8 cellular contexts compared by ENCODE assay signal in the genomic region with DNA sequence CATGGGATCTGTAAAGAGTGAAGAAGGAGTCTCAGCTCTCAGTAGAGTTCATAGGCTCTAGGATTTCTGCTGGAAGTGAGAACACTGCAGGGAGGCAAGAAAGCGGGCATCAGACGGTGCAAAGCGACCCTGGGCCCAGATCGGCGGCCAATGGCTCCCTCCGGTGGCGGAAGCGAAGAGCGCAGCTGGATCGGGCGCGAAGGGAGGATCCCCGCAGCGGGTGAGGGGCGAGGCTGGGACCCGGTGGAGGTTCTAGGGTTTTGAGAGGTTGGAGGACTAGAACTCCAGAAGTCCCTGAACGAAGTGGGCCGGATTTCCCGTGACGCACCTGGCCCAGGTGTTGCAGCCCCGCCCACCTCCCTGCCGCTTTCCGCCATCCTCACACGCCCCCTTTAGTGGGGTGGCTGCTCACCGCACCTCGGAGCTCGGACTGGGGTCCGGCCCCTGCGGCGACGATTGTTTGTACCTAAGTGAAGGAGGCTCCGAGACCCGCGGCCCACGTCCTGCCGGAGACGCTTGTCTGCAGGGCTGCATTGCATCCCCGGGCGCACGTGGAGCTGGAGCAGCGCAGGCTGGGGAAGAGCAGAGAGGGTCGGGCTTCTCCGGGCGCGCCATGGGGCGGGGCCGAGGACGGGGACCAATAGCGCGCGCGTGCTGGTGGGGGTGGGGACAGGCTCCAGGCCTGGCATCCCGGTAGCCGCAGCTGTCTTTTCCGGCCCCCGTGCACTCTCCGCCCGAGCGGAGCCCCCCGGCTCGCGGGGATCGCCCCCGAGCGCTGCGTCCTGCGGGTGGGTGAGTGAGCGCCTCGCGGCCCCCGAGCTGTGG. TPM values are rescaled to one million over a fixed set of nuclear protein-coding genes. Genes with fewer than 3 reads are reported as not detected.
A peak's percentile ranks its signal among the peaks of the same experiment; 100 is the strongest.
DNase-seq lines count a peak whose midpoint lies in the region; ATAC-seq and TF ChIP-seq lines count a peak whose summit lies in the region.

Gene SLC12A9 (plus strand): TSS at position 666 of the 825 bp plus-strand sequence. CDS start 1,485 bp downstream, outside the sequence.

- peaks cover 8% of the 10 kb centered on the region; the same call in 2 of the 3 replicates for H3K4me1 Mint-ChIP-seq in GM23338
- H3K4me1 Mint-ChIP-seq in nephron progenitor cell, result peaks cover 11% of the 10 kb centered on the region
- H3K4me1 Mint-ChIP-seq in stimulated activated naive CD8-positive, alpha-beta T cell treated with anti-CD3 and anti-CD28 coated beads, Interleukin-15, Interleukin-2, amounts not matched to agents 100 ng/mL and 50 ng/mL, for 24 hours (ENCODE audit: low read depth), result peaks cover 18% of the 10 kb centered on the region

- peak; percentile 97 for ATAC-seq in GM23338

- H3K4me1 ChIP-seq in DOHH2 (ENCODE audit: control insufficient read depth, low read length) (peaks cover 22% of the 10 kb centered on the region), GM23338 (ENCODE audit: insufficient read depth) (peaks cover 5% of the 10 kb centered on the region; the same call in 1 of the 2 replicates), Loucy (ENCODE audit: insufficient read depth, low read length, poor library complexity, severe bottlenecking) (peaks cover 13% of the 10 kb centered on the region)

- H3K27me3 ChIP-seq in DOHH2 (ENCODE audit: control insufficient read depth, low read length), result no peaks in the 10 kb centered on the region
- H3K27me3 ChIP-seq in GM23338 (ENCODE audit: insufficient read depth), result no peaks in the 10 kb centered on the region
- no peaks in the 10 kb centered on the region for H3K27me3 ChIP-seq in Loucy (ENCODE audit: insufficient read depth, low read length, poor library complexity, severe bottlenecking)

- peak within 1 kb of the TSS; percentile 93 for H2AFZ ChIP-seq in GM23338
- peak within 1 kb of the TSS; percentile 98 for H2AFZ ChIP-seq in Loucy (ENCODE audit: low read length)

- H3K9me3 Mint-ChIP-seq in GM23338 (no peaks in the 10 kb centered on the region), nephron progenitor cell (no peaks in the 10 kb centered on the region)
- H3K9me3 Mint-ChIP-seq in stimulated activated naive CD8-positive, alpha-beta T cell treated with anti-CD3 and anti-CD28 coated beads, Interleukin-15, Interleukin-2, amounts not matched to agents 100 ng/mL and 50 ng/mL, for 24 hours, result no peaks in the 10 kb centered on the region

- peak within 1 kb of the TSS; percentile 97 for H3K4me2 ChIP-seq in DOHH2 (ENCODE audit: low read length)
- H3K4me2 ChIP-seq in GM23338, result peak within 1 kb of the TSS; percentile 82
- H3K4me2 ChIP-seq in Loucy (ENCODE audit: low read depth, low read length, poor library complexity, severe bottlenecking), result peak within 1 kb of the TSS; percentile 95

- H3F3A ChIP-seq in DOHH2 (ENCODE audit: control insufficient read depth, insufficient read depth) (peaks cover 7% of the 10 kb centered on the region; the same call in 1 of the 2 replicates), GM23338 (replicated peaks; ENCODE audit: low read depth) (0 out of 2 replicates have a peak, but pooled peaks cover 3% of the 10 kb centered on the region), Loucy (ENCODE audit: low read depth) (no peaks in the 10 kb centered on the region)

- H3K36me3 ChIP-seq in DOHH2 (ENCODE audit: control insufficient read depth, low read length) (peaks cover 6% of the 10 kb centered on the region; the same call in 1 of the 2 replicates), GM23338 (ENCODE audit: insufficient read depth) (no peaks in the 10 kb centered on the region; the same call in 1 of the 2 replicates), Loucy (ENCODE audit: insufficient read depth, low read length) (no peaks in the 10 kb centered on the region)

- H3K9me2 ChIP-seq in DOHH2 (replicated peaks; ENCODE audit: control insufficient read depth, low read length), result no peaks in the 10 kb centered on the region
- no peaks in the 10 kb centered on the region for H3K9me2 ChIP-seq in GM23338 (ENCODE audit: insufficient read depth)
- no peaks in the 10 kb centered on the region for H3K9me2 ChIP-seq in Loucy (replicated peaks; ENCODE audit: low read depth, low read length)

- H3K79me2 ChIP-seq in DOHH2 (ENCODE audit: control insufficient read depth, low read length) (peaks cover 25% of the 10 kb centered on the region), GM23338 (replicated peaks; ENCODE audit: insufficient read depth) (peaks cover 40% of the 10 kb centered on the region), Loucy (ENCODE audit: insufficient read depth, low read length) (peaks cover 11% of the 10 kb centered on the region; the same call in 1 of the 2 replicates)

- H4K20me1 ChIP-seq in DOHH2 (ENCODE audit: control insufficient read depth, insufficient read depth, low read depth, low read length) (0 out of 2 replicates have a peak, but pooled peaks cover 6% of the 10 kb centered on the region), GM23338 (replicated peaks; ENCODE audit: insufficient read depth) (no peaks in the 10 kb centered on the region), Loucy (ENCODE audit: insufficient read depth, low read length, poor library complexity, severe bottlenecking) (no peaks in the 10 kb centered on the region)

- H3K27ac Mint-ChIP-seq in GM23338 (peak within 1 kb of the TSS; percentile 91), nephron progenitor cell (no peak within 1 kb of the TSS)
- H3K27ac Mint-ChIP-seq in stimulated activated naive CD8-positive, alpha-beta T cell treated with anti-CD3 and anti-CD28 coated beads, Interleukin-15, Interleukin-2, amounts not matched to agents 100 ng/mL and 50 ng/mL, for 24 hours, result peak within 1 kb of the TSS; percentile 68

- H3K9ac ChIP-seq in Loucy (ENCODE audit: low read depth, low read length, poor library complexity, severe bottlenecking), result peak within 1 kb of the TSS; percentile 81

- H3K4me3 Mint-ChIP-seq in GM23338 (peak within 1 kb of the TSS; percentile 94), nephron progenitor cell (peak within 1 kb of the TSS; percentile 88)
- peak within 1 kb of the TSS; percentile 89 for H3K4me3 Mint-ChIP-seq in stimulated activated naive CD8-positive, alpha-beta T cell treated with anti-CD3 and anti-CD28 coated beads, Interleukin-15, Interleukin-2, amounts not matched to agents 100 ng/mL and 50 ng/mL, for 24 hours

- DNase-seq in GM23338 (ENCODE audit: low spot score) (peak; percentile 97), SHP77 treated with DMSO at 0.1 percent for 48 hours (lab: John Stamatoyannopoulos, UW) (peak; percentile 70), fibroblast of the conjunctiva (ENCODE audit: low read depth) (peak; percentile 64), nephron progenitor cell (peak; percentile 90)
- peak; percentile 81 for DNase-seq in activated effector memory CD4-positive, alpha-beta T cell treated with Interleukin-2 at 50 U/mL for 16 hours

- peaks cover 10% of the 10 kb centered on the region for H3K36me3 Mint-ChIP-seq in GM23338 (ENCODE audit: low read depth)
- no peaks in the 10 kb centered on the region for H3K36me3 Mint-ChIP-seq in nephron progenitor cell (ENCODE audit: low read depth)
- H3K36me3 Mint-ChIP-seq in stimulated activated naive CD8-positive, alpha-beta T cell treated with anti-CD3 and anti-CD28 coated beads, Interleukin-15, Interleukin-2, amounts not matched to agents 100 ng/mL and 50 ng/mL, for 24 hours (ENCODE audit: low read depth), result no peaks in the 10 kb centered on the region

- H3K4me3 ChIP-seq in DOHH2 (ENCODE audit: low read length) (peak within 1 kb of the TSS; percentile 86), GM23338 (peak within 1 kb of the TSS; percentile 96), Loucy (ENCODE audit: low read length, poor library complexity, severe bottlenecking) (peak within 1 kb of the TSS; percentile 96)

- H3K9me3 ChIP-seq in DOHH2 (ENCODE audit: control insufficient read depth, insufficient read depth, low read length) (no peaks in the 10 kb centered on the region), Loucy (ENCODE audit: insufficient read depth, low read depth, low read length) (no peaks in the 10 kb centered on the region)

- H3K27me3 Mint-ChIP-seq in GM23338 (ENCODE audit: insufficient read depth, low read depth, poor library complexity) (peaks cover 15% of the 10 kb centered on the region), nephron progenitor cell (ENCODE audit: low read depth, poor library complexity) (peaks cover 8% of the 10 kb centered on the region)
- no peaks in the 10 kb centered on the region for H3K27me3 Mint-ChIP-seq in stimulated activated naive CD8-positive, alpha-beta T cell treated with anti-CD3 and anti-CD28 coated beads, Interleukin-15, Interleukin-2, amounts not matched to agents 100 ng/mL and 50 ng/mL, for 24 hours

- TF ChIP-seq CTCF in DOHH2 (IDR thresholded peaks at IDR 0.05; ENCODE audit: low read depth, low read length, poor library complexity, severe bottlenecking), result peak; percentile 100
- peak; percentile 90 to 97 for TF ChIP-seq CTCF in GM23338 (conservative IDR thresholded peaks at IDR 0.05; ENCODE audit: low read depth in 2 of 2)
- TF ChIP-seq CTCF in Loucy (conservative IDR thresholded peaks at IDR 0.05; ENCODE audit: low read length), result peak; percentile 94
- peak; percentile 93 for TF ChIP-seq CTCF in nephron progenitor cell (IDR thresholded peaks at IDR 0.05)

- peak within 1 kb of the TSS; percentile 43 for H3K27ac ChIP-seq in DOHH2 (ENCODE audit: low read depth, low read length)
- peak within 1 kb of the TSS; percentile 57; the same call in 1 of the 2 replicates for H3K27ac ChIP-seq in GM23338 (ENCODE audit: low read depth)

TF ChIP-seq in GM23338, 12 proteins besides CTCF, POLR2A, EP300 and RAD21 (continues in another document):
- peak; percentile 72 for TF ChIP-seq POLR2AphosphoS5 (IDR thresholded peaks at IDR 0.05; ENCODE audit: low read depth)
- TF ChIP-seq CREB1 (CRISPR knock-in tag; IDR thresholded peaks at IDR 0.05; ENCODE audit: low read depth), result peak; percentile 84

RNA-seq across cellular contexts. Expression of gene SLC12A9, which starts in this region (rescaled TPM):
- total RNA-seq in GM23338 (2014; rRNA removed; shearing (Covaris generic)), result 32.3 and 39.9 TPM in 2 replicates
- polyA plus RNA-seq in GM23338 (2016; fragmentation: Nextera tagmentation; extraction: Ambion mirVana), result 9.7 and 10.3 TPM in 2 replicates

Comparison
In these comparisons a context has a peak if more than half of its experiments do, and no peak if none do; other contexts are left out.
1. Peak in every context shown above with its lines: DNase-seq, ATAC-seq, H3K4me3 ChIP-seq and H3K27ac ChIP-seq.